25 cellular contexts compared by ENCODE assay signal in the genomic region with DNA sequence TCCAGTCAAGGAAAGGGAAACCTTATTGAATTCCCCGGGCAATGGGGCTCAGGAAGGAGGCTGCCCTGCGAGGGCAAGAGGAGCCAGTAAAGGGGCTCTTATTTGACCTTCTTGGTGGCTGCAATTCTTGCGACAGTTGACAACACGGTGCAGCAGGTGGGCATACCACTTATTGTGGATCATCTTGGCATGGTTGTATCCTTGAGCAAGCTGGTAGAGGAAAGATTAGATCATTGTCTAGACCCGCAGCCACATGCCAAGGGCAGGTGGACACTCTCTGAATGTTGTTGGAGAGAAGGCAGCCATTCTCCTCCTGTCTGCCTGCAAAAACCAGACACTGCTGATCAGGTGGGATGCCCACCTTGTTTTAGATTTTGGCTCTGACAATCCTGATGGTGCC.
"Had no signal": no experiment of that assay in that cellular context is flagged by ENCODE, and none has a peak within 500 bp of the region (broad histone marks: within the 10 kb centered on the region; RNA-seq: fewer than 3 reads in every experiment).

No MANE protein-coding gene starts in this region.

- H3K9me3 ChIP-seq: colonic mucosa, esophagus squamous epithelium, gastrocnemius medialis, heart right ventricle, left lung, lower lobe of right lung, mucosa of descending colon had no signal

- H3K27ac ChIP-seq: colonic mucosa, epithelial cell of prostate, esophagus squamous epithelium, gastrocnemius medialis, heart right ventricle, left lung, lower lobe of right lung had no signal

- DNase-seq: colonic mucosa; cortex of kidney; effector CD8-positive, alpha-beta T cell; effector memory CD8-positive, alpha-beta T cell; endodermal cell; erythroblast; esophagus squamous epithelium; foreskin fibroblast; foreskin melanocyte; gastrocnemius medialis; glutamatergic neuron; head of caudate nucleus; heart right ventricle; hippocampal formation; left cardiac atrium; left lung; left ventricle myocardium superior; lower lobe of right lung; mesenchymal stem cell; mucosa of descending colon had no signal

- H3K4me1 ChIP-seq: colonic mucosa, esophagus squamous epithelium, gastrocnemius medialis, heart right ventricle, left lung, lower lobe of right lung had no signal

- FAIRE-seq: endometrium, islet of Langerhans, keratinocyte had no signal

- H3K36me3 ChIP-seq: colonic mucosa, esophagus squamous epithelium, gastrocnemius medialis, heart right ventricle, left lung, lower lobe of right lung had no signal

- H3K27me3 ChIP-seq: colonic mucosa, esophagus squamous epithelium, gastrocnemius medialis, heart right ventricle, left lung had no signal

- ATAC-seq: effector memory CD8-positive, alpha-beta T cell; esophagus mucosa; gastrocnemius medialis; heart right ventricle; left cardiac atrium; left lung; left ventricle myocardium superior; lower lobe of right lung; mucosa of descending colon had no signal

- H3K4me3 ChIP-seq: colonic mucosa, esophagus squamous epithelium, gastrocnemius medialis, heart right ventricle, left lung, lower lobe of right lung, mucosa of descending colon had no signal
